2 cellular contexts compared by ENCODE assay signal in genomic region chr7:114426824-114427223, GRCh38.
TF ChIP-seq lines count a peak whose summit lies in the region.

No MANE protein-coding gene starts in this region.

TF ChIP-seq in IMR-90, 13 proteins besides CTCF, POLR2A, EP300 and RAD21 (continued from another document):
- TF ChIP-seq, protein P1, sequence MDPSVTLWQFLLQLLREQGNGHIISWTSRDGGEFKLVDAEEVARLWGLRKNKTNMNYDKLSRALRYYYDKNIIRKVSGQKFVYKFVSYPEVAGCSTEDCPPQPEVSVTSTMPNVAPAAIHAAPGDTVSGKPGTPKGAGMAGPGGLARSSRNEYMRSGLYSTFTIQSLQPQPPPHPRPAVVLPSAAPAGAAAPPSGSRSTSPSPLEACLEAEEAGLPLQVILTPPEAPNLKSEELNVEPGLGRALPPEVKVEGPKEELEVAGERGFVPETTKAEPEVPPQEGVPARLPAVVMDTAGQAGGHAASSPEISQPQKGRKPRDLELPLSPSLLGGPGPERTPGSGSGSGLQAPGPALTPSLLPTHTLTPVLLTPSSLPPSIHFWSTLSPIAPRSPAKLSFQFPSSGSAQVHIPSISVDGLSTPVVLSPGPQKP (IDR thresholded peaks at IDR 0.05; ENCODE audit: borderline replicate concordance, low read depth, low read length) = no peak
TF ChIP-seq in IMR-90: peak in this region for 1.

TF ChIP-seq in SK-N-SH, 30 proteins besides CTCF, POLR2A, EP300 and RAD21 (continued from another document):
- TF ChIP-seq MAX (IDR thresholded peaks at IDR 0.05; ENCODE audit: low read depth) = no peak
- TF ChIP-seq, protein P2, sequence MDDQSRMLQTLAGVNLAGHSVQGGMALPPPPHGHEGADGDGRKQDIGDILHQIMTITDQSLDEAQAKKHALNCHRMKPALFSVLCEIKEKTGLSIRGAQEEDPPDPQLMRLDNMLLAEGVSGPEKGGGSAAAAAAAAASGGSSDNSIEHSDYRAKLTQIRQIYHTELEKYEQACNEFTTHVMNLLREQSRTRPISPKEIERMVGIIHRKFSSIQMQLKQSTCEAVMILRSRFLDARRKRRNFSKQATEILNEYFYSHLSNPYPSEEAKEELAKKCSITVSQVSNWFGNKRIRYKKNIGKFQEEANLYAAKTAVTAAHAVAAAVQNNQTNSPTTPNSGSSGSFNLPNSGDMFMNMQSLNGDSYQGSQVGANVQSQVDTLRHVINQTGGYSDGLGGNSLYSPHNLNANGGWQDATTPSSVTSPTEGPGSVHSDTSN (IDR thresholded peaks at IDR 0.05) = no peak
- no peak for TF ChIP-seq TEAD4 (IDR thresholded peaks at IDR 0.05; ENCODE audit: borderline replicate concordance, insufficient read depth)
- TF ChIP-seq SMC3 (IDR thresholded peaks at IDR 0.05; ENCODE audit: low read depth, low read length) = peak; percentile 11; the same call in 1 of the 2 replicates
